26 cellular contexts compared by ENCODE assay signal in the genomic region with DNA sequence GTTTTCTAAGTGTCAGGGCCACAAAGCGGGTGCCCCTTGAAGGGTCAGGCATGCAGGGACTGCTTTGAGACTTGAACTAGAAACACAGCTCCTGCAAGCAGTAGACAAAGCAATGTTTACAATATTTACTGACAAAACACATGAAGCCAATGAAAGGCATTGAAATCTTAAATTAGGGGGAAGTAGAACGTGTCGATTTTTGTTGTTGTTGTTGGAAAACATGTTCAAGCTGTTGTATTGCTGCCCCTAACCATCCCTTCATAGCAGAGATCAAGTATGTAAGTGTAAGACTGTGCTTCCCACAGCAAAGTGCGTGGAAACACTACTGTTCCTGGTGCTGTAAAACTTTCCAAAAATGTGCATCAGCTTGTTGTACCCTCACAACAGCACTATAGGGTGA.
"Had no signal": no experiment of that assay in that cellular context is flagged by ENCODE, and none has a peak within 500 bp of the region (broad histone marks: within the 10 kb centered on the region; RNA-seq: fewer than 3 reads in every experiment).

No MANE protein-coding gene starts in this region.

- DNase-seq: colonic mucosa; cortex of kidney; dermis blood vessel endothelial cell; dorsolateral prefrontal cortex; effector CD4-positive, alpha-beta T cell; effector CD8-positive, alpha-beta T cell; effector memory CD4-positive, alpha-beta T cell; effector memory CD8-positive, alpha-beta T cell; endodermal cell; erythroblast; esophagus squamous epithelium; foreskin fibroblast; foreskin keratinocyte; foreskin melanocyte; gastrocnemius medialis; head of caudate nucleus; heart left ventricle; heart right ventricle had no signal

- H3K4me1 ChIP-seq: colonic mucosa, esophagus squamous epithelium, foreskin keratinocyte, gastrocnemius medialis had no signal

- FAIRE-seq: colon, endometrium, endothelial cell of umbilical vein, frontal cortex had no signal

- H3K9me3 ChIP-seq: colonic mucosa, esophagus squamous epithelium, gastrocnemius medialis, gastroesophageal sphincter, heart left ventricle, heart right ventricle had no signal

- H3K36me3 ChIP-seq: colonic mucosa, esophagus squamous epithelium, gastrocnemius medialis, gastroesophageal sphincter, heart left ventricle, heart right ventricle had no signal

- H3K27ac ChIP-seq: colonic mucosa, coronary artery, dorsolateral prefrontal cortex, epithelial cell of prostate, esophagus squamous epithelium, foreskin keratinocyte, gastrocnemius medialis, gastroesophageal sphincter, heart left ventricle, heart right ventricle had no signal

- H3K27ac Mint-ChIP-seq: dendritic cell treated with granulocyte-macrophage colony-stimulating factor and Interleukin-4, amounts not matched to agents 40 ng/mL and 50 ng/mL, for 4 days; effector memory CD8-positive, alpha-beta T cell; endodermal cell had no signal

- H3K4me3 ChIP-seq: colonic mucosa, coronary artery, dorsolateral prefrontal cortex, esophagus squamous epithelium, gastrocnemius medialis, gastroesophageal sphincter, heart left ventricle, heart right ventricle had no signal

- H3K9me3 Mint-ChIP-seq: dendritic cell treated with granulocyte-macrophage colony-stimulating factor and Interleukin-4, amounts not matched to agents 40 ng/mL and 50 ng/mL, for 4 days; effector memory CD8-positive, alpha-beta T cell; endodermal cell had no signal

- H3K27me3 ChIP-seq: colonic mucosa, esophagus squamous epithelium, foreskin keratinocyte, gastrocnemius medialis had no signal

- H3K4me1 Mint-ChIP-seq: endodermal cell had no signal

- H3K4me3 Mint-ChIP-seq: dendritic cell treated with granulocyte-macrophage colony-stimulating factor and Interleukin-4, amounts not matched to agents 40 ng/mL and 50 ng/mL, for 4 days; effector memory CD8-positive, alpha-beta T cell; endodermal cell had no signal
